ENCODE assay signal across 9 cellular contexts in genomic region chr7:151304856-151305255, GRCh38. TPM values are rescaled to one million over a fixed set of nuclear protein-coding genes. Genes with fewer than 3 reads are reported as not detected.
DNase-seq lines count a peak whose midpoint lies in the region; ATAC-seq and TF ChIP-seq lines count a peak whose summit lies in the region.
"Had no signal": no experiment of that assay in that cellular context is flagged by ENCODE, and none has a peak within 500 bp of the region (broad histone marks: within the 10 kb centered on the region; RNA-seq: fewer than 3 reads in every experiment).

No MANE protein-coding gene starts in this region.

- H3K4me1 Mint-ChIP-seq in T-cell = peaks cover 9 to 16% (median 13%) of the 10 kb centered on the region in 3 donors

- WGBS in upper lobe of left lung, 2 donors = 21 to 27% methylated on average over 7 of the region's 7 CpGs

- H3K9me3 ChIP-seq in AG04450 (ENCODE audit: control insufficient read depth, insufficient read depth, low read length) (peaks cover 5% of the 10 kb centered on the region), iPS-15b (ENCODE audit: control insufficient read depth, insufficient read depth, low read length) (no peaks in the 10 kb centered on the region), upper lobe of left lung (no peaks in the 10 kb centered on the region)

- H3K36me3 Mint-ChIP-seq in T-cell = no peaks in the 10 kb centered on the region

- ATAC-seq in T-cell (replicated peaks in 1 of 4) (no peak), upper lobe of left lung (ENCODE audit: low FRiP score in 2 of 2) (no peak), GM18861 (IDR thresholded peaks at IDR 0.05; ENCODE audit: unreplicated experiment) (no peak)

- peak overlapping the region; percentile 27; the same call in 1 of the 2 replicates for H3K4me3 ChIP-seq in AG04450 (ENCODE audit: low read depth, low read length)
- peak overlapping the region; percentile 57 for H3K4me3 ChIP-seq in iPS-15b (ENCODE audit: low read depth, low read length)
- H3K4me3 ChIP-seq in upper lobe of left lung = peak overlapping the region in 1 of 4 donors; percentile 18

- no peak overlapping the region for H3K27ac ChIP-seq in AG04450 (ENCODE audit: low read depth, low read length)
- H3K27ac ChIP-seq in upper lobe of left lung = no peak overlapping the region

- TF ChIP-seq EP300 in upper lobe of left lung (IDR thresholded peaks at IDR 0.05) = no peak

- CTCF ChIA-PET in AG04450 (lab: Charles Lee) (interaction anchor here (0.7 to 4.2 kb wide), 11 partner anchors 10 to 471 kb away, joined by 3 to 29 read pairs (median 4); no protein-coding TSS in a partner anchor), T-cell (lab: Charles Lee) (interaction anchor here (0.6 to 1.5 kb wide), 7 partner anchors 9 to 518 kb away, joined by 3 to 5 read pairs (median 4); no protein-coding TSS in a partner anchor)

- H3K36me3 ChIP-seq in iPS-15b (ENCODE audit: control insufficient read depth, insufficient read depth, low read length) = no peaks in the 10 kb centered on the region
- no peaks in the 10 kb centered on the region for H3K36me3 ChIP-seq in upper lobe of left lung

- H3K4me1 ChIP-seq in iPS-15b (ENCODE audit: control insufficient read depth, insufficient read depth, low read length) = no peaks in the 10 kb centered on the region
- H3K4me1 ChIP-seq in upper lobe of left lung = peaks cover 8 to 19% (median 12%) of the 10 kb centered on the region in 4 donors

- DNase-seq in AG04450 (ENCODE audit: low read depth, low spot score) (no peak), DMS153 treated with DMSO at 0.1 percent for 48 hours (lab: John Stamatoyannopoulos, UW; ENCODE audit: unreplicated experiment) (peak; percentile 11), T-cell (no peak), upper lobe of left lung (no peak), SW480 (ENCODE audit: low spot score) (no peak), RKO (ENCODE audit: low spot score) (no peak)
- DNase-seq: NCI-H1436 had no signal

- POLR2A ChIA-PET in AG04450 (lab: Yijun Ruan, JAX) (no interaction called here), T-cell (lab: Charles Lee) (no interaction called here)

- no peak overlapping the region for H3K27ac Mint-ChIP-seq in T-cell

- H3K9ac ChIP-seq in iPS-15b (ENCODE audit: low read depth, low read length) = no peak overlapping the region

- H3K27me3 ChIP-seq in AG04450 (ENCODE audit: control insufficient read depth, insufficient read depth, low read length) (peaks cover 16% of the 10 kb centered on the region), iPS-15b (ENCODE audit: control insufficient read depth, insufficient read depth, low read length) (peaks cover 24% of the 10 kb centered on the region), upper lobe of left lung (peaks cover 0 to 9% (median 3%) of the 10 kb centered on the region in 4 donors)

- no peaks in the 10 kb centered on the region for H3K9me3 Mint-ChIP-seq in T-cell

- peaks cover 26 to 46% of the 10 kb centered on the region in 2 donors for H3K27me3 Mint-ChIP-seq in T-cell

- TF ChIP-seq POLR2A in upper lobe of left lung (IDR thresholded peaks at IDR 0.05) = no peak

- peak overlapping the region in 2 of 3 donors; percentile 45 to 71 for H3K4me3 Mint-ChIP-seq in T-cell

- TF ChIP-seq CTCF in AG04450 (IDR thresholded peaks at IDR 0.05; ENCODE audit: low read depth, low read length) (no peak), upper lobe of left lung (IDR thresholded peaks at IDR 0.05) (no peak)

RNA-seq across cellular contexts. Expression of gene NUB1, which starts 36.8 kb away (rescaled TPM):
- polyA plus RNA-seq in AG04450 (2011; rRNA removed) = 42.7 and 64.1 TPM in 2 replicates
- 23.9 and 30.9 TPM in 2 replicates for polyA minus RNA-seq in AG04450 (2011; rRNA and poly(A)+ RNA removed)
- total RNA-seq in T-cell (10 to 100 TPM; 77.4 to 98.9 (median 87.7) TPM), upper lobe of left lung (10 to 100 TPM; 37.0 to 80.0 (median 50.0) TPM)

RNA-seq across cellular contexts. Expression of gene SMARCD3, which starts 56.4 kb away (rescaled TPM):
- polyA plus RNA-seq in AG04450 (2011; rRNA removed) = 39.2 and 47.7 TPM in 2 replicates
- 29.9 and 40.9 TPM in 2 replicates for polyA minus RNA-seq in AG04450 (2011; rRNA and poly(A)+ RNA removed)
- 10 to 100 TPM in 2 of 5 donors, 1 to 10 TPM in 3; 6.3 to 28.5 (median 9.1) TPM for total RNA-seq in T-cell
- 10 to 100 TPM; 32.8 to 63.9 (median 40.8) TPM for total RNA-seq in upper lobe of left lung
